ENCODE assay signal across 1 cellular context in the genomic region with DNA sequence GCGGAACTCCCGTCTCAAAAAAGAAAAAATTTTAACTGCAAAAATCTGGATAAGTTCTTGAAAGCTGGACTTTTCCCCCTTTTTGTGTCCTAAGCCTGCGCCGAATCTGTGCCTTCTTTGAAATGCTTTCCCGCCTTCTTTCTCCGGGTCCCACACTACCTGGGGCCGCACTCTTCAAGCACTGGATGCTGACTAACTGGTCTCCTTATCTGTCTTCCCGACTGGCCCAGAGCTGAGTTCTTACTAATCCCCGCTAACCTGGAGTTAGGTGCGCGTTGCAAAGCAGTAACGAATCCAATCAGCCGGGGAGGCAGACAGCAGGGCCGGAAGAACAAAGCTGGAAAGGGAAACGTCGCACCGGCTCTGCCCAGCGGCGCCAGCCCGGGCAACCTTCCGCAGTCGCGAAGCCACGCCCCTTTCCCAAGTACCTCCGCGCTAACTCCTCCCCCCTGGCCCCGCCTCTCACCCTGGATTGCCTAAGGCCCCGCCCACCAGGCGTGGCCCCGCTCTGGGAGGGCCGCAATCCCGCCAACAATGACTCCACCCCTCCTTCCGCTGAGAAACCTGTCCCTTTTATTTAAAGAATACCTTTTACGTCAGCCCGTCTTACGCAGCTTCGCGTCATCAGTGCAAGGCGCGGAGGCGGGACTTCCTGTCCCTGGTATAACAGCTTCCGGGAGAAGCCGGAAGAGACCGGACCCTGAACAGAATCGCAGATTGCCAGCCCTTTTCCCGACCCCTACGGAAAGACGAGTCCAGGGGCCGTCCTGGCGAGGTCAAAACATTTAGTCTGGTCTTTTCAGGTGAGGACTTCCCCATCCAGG.
TF ChIP-seq lines count a peak whose summit lies in the region.

A gene (plus strand): TSS at position 666 of the 824 bp plus-strand sequence. CDS start 737 bp downstream, outside the sequence.

TF ChIP-seq in WTC11, 78 proteins besides CTCF, POLR2A, EP300 and RAD21 (continued from another document):
- TF ChIP-seq, protein P1, sequence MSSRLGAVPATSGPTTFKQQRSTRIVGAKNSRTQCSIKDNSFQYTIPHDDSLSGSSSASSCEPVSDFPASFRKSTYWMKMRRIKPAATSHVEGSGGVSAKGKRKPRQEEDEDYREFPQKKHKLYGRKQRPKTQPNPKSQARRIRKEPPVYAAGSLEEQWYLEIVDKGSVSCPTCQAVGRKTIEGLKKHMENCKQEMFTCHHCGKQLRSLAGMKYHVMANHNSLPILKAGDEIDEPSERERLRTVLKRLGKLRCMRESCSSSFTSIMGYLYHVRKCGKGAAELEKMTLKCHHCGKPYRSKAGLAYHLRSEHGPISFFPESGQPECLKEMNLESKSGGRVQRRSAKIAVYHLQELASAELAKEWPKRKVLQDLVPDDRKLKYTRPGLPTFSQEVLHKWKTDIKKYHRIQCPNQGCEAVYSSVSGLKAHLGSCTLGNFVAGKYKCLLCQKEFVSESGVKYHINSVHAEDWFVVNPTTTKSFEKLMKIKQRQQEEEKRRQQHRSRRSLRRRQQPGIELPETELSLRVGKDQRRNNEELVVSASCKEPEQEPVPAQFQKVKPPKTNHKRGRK (CRISPR knock-in tag; IDR thresholded peaks at IDR 0.05; ENCODE audit: borderline replicate concordance): no peak
- no peak for TF ChIP-seq NFATC4 (CRISPR knock-in tag; IDR thresholded peaks at IDR 0.05)
- no peak for TF ChIP-seq TCF7 (CRISPR knock-in tag; IDR thresholded peaks at IDR 0.05; ENCODE audit: low read depth)
- no peak; the same call in 1 of the 2 replicates for TF ChIP-seq MYBL2 (CRISPR knock-in tag; IDR thresholded peaks at IDR 0.05)
- TF ChIP-seq, protein P2, sequence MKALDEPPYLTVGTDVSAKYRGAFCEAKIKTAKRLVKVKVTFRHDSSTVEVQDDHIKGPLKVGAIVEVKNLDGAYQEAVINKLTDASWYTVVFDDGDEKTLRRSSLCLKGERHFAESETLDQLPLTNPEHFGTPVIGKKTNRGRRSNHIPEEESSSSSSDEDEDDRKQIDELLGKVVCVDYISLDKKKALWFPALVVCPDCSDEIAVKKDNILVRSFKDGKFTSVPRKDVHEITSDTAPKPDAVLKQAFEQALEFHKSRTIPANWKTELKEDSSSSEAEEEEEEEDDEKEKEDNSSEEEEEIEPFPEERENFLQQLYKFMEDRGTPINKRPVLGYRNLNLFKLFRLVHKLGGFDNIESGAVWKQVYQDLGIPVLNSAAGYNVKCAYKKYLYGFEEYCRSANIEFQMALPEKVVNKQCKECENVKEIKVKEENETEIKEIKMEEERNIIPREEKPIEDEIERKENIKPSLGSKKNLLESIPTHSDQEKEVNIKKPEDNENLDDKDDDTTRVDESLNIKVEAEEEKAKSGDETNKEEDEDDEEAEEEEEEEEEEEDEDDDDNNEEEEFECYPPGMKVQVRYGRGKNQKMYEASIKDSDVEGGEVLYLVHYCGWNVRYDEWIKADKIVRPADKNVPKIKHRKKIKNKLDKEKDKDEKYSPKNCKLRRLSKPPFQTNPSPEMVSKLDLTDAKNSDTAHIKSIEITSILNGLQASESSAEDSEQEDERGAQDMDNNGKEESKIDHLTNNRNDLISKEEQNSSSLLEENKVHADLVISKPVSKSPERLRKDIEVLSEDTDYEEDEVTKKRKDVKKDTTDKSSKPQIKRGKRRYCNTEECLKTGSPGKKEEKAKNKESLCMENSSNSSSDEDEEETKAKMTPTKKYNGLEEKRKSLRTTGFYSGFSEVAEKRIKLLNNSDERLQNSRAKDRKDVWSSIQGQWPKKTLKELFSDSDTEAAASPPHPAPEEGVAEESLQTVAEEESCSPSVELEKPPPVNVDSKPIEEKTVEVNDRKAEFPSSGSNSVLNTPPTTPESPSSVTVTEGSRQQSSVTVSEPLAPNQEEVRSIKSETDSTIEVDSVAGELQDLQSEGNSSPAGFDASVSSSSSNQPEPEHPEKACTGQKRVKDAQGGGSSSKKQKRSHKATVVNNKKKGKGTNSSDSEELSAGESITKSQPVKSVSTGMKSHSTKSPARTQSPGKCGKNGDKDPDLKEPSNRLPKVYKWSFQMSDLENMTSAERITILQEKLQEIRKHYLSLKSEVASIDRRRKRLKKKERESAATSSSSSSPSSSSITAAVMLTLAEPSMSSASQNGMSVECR (CRISPR knock-in tag; IDR thresholded peaks at IDR 0.05; ENCODE audit: borderline replicate concordance): 0 out of 2 replicates have a peak, but pooled peaks have one; percentile 31
- TF ChIP-seq, protein P3, sequence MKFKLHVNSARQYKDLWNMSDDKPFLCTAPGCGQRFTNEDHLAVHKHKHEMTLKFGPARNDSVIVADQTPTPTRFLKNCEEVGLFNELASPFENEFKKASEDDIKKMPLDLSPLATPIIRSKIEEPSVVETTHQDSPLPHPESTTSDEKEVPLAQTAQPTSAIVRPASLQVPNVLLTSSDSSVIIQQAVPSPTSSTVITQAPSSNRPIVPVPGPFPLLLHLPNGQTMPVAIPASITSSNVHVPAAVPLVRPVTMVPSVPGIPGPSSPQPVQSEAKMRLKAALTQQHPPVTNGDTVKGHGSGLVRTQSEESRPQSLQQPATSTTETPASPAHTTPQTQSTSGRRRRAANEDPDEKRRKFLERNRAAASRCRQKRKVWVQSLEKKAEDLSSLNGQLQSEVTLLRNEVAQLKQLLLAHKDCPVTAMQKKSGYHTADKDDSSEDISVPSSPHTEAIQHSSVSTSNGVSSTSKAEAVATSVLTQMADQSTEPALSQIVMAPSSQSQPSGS (CRISPR knock-in tag; IDR thresholded peaks at IDR 0.05; ENCODE audit: borderline replicate concordance, low read depth): no peak
- TF ChIP-seq ELF4 (CRISPR knock-in tag; IDR thresholded peaks at IDR 0.05; ENCODE audit: low read depth): no peak
- TF ChIP-seq, protein P4, sequence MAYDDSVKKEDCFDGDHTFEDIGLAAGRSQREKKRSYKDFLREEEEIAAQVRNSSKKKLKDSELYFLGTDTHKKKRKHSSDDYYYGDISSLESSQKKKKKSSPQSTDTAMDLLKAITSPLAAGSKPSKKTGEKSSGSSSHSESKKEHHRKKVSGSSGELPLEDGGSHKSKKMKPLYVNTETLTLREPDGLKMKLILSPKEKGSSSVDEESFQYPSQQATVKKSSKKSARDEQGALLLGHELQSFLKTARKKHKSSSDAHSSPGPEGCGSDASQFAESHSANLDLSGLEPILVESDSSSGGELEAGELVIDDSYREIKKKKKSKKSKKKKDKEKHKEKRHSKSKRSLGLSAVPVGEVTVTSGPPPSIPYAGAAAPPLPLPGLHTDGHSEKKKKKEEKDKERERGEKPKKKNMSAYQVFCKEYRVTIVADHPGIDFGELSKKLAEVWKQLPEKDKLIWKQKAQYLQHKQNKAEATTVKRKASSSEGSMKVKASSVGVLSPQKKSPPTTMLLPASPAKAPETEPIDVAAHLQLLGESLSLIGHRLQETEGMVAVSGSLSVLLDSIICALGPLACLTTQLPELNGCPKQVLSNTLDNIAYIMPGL (CRISPR knock-in tag; IDR thresholded peaks at IDR 0.05): no peak
- TF ChIP-seq CBFB (CRISPR knock-in tag; IDR thresholded peaks at IDR 0.05; ENCODE audit: low read depth): no peak
- TF ChIP-seq, protein P5, sequence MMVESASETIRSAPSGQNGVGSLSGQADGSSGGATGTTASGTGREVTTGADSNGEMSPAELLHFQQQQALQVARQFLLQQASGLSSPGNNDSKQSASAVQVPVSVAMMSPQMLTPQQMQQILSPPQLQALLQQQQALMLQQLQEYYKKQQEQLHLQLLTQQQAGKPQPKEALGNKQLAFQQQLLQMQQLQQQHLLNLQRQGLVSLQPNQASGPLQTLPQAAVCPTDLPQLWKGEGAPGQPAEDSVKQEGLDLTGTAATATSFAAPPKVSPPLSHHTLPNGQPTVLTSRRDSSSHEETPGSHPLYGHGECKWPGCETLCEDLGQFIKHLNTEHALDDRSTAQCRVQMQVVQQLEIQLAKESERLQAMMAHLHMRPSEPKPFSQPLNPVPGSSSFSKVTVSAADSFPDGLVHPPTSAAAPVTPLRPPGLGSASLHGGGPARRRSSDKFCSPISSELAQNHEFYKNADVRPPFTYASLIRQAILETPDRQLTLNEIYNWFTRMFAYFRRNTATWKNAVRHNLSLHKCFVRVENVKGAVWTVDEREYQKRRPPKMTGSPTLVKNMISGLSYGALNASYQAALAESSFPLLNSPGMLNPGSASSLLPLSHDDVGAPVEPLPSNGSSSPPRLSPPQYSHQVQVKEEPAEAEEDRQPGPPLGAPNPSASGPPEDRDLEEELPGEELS (CRISPR knock-in tag; IDR thresholded peaks at IDR 0.05): no peak
